Comparison of ENCODE assay signal across 20 cellular contexts in genomic region chr10:30357075-30357801, GRCh38. TPM values are rescaled to one million over a fixed set of nuclear protein-coding genes. Genes with fewer than 3 reads are reported as not detected.
DNase-seq lines count a peak whose midpoint lies in the region; ATAC-seq and TF ChIP-seq lines count a peak whose summit lies in the region.
"Had no signal": no experiment of that assay in that cellular context is flagged by ENCODE, and none has a peak within 500 bp of the region (broad histone marks: within the 10 kb centered on the region; RNA-seq: fewer than 3 reads in every experiment).

No MANE protein-coding gene starts in this region.

- no peak overlapping the region for H4K8ac ChIP-seq in H9 (replicated peaks; ENCODE audit: insufficient read length, low read depth, low read length)

- H3K79me1 ChIP-seq in H9 (ENCODE audit: insufficient read depth, low read depth, low read length, poor library complexity, severe bottlenecking), result no peaks in the 10 kb centered on the region

- no peak overlapping the region for H4K5ac ChIP-seq in H9 (ENCODE audit: insufficient read length, low read depth, low read length)

- H3K4me3 Mint-ChIP-seq in Calu3 (ENCODE audit: low read depth, unreplicated experiment), result no peak overlapping the region
- H3K4me3 Mint-ChIP-seq in H9, result no peak overlapping the region; a peak in 1 of 5 replicates
- H3K4me3 Mint-ChIP-seq: CD4-positive, alpha-beta T cell; T-cell had no signal

- H2BK120ac ChIP-seq in H9 (ENCODE audit: low read depth, low read length, poor library complexity, severe bottlenecking), result no peak overlapping the region

- H2AFZ ChIP-seq in H9 (ENCODE audit: low read length), result no peak overlapping the region

- H2BK20ac ChIP-seq in H9 (ENCODE audit: low read depth, low read length, poor library complexity, severe bottlenecking), result no peak overlapping the region

- H3K23me2 ChIP-seq in H9 (ENCODE audit: insufficient read length, low read depth, low read length, poor library complexity, severe bottlenecking), result no peaks in the 10 kb centered on the region

- H3K4me3 ChIP-seq in mucosa of descending colon, result no peak overlapping the region
- H3K4me3 ChIP-seq: GM12878, SK-N-MC had no signal

- H3K9ac ChIP-seq in H9 (ENCODE audit: extremely low read depth, insufficient read length, low read length), result no peak overlapping the region

- TF ChIP-seq CTCF in Calu3 (IDR thresholded peaks at IDR 0.05; ENCODE audit: unreplicated experiment), result no peak
- TF ChIP-seq CTCF in H9 (conservative IDR thresholded peaks at IDR 0.05), result no peak
- TF ChIP-seq CTCF in mucosa of descending colon (IDR thresholded peaks at IDR 0.05), result no peak

- no peaks in the 10 kb centered on the region for H3K9me3 Mint-ChIP-seq in Calu3 (ENCODE audit: low read depth, unreplicated experiment)
- no peaks in the 10 kb centered on the region for H3K9me3 Mint-ChIP-seq in H9
- H3K9me3 Mint-ChIP-seq: CD4-positive, alpha-beta T cell; T-cell had no signal

- H2BK12ac ChIP-seq in H9 (ENCODE audit: insufficient read length, low read depth, low read length), result no peak overlapping the region

- H3K4me1 ChIP-seq in H9 (ENCODE audit: insufficient read depth, low read length) (no peaks in the 10 kb centered on the region), mucosa of descending colon (ENCODE audit: low read depth) (no peaks in the 10 kb centered on the region)
- H3K4me1 ChIP-seq: BE2C had no signal

- H3K27me3 Mint-ChIP-seq in Calu3 (ENCODE audit: unreplicated experiment) (peaks cover 36% of the 10 kb centered on the region), H9 (ENCODE audit: low read depth) (peaks cover 16% of the 10 kb centered on the region)

- H3K36me3 Mint-ChIP-seq in Calu3 (ENCODE audit: insufficient read depth, unreplicated experiment) (no peaks in the 10 kb centered on the region), H9 (ENCODE audit: insufficient read depth in 1 of 3, low read depth in 3 of 3) (no peaks in the 10 kb centered on the region)
- H3K36me3 Mint-ChIP-seq: T-cell had no signal

- peak; percentile 85 for ATAC-seq in mucosa of descending colon
- ATAC-seq: GM12878, HCT116, Right ventricle myocardium inferior, T-cell had no signal

- no peak overlapping the region for H3K23ac ChIP-seq in H9 (ENCODE audit: insufficient read length, low read depth, low read length)

- no peak overlapping the region for H3K4me2 ChIP-seq in H9 (ENCODE audit: insufficient read depth, insufficient read length, low read length)

- H3K14ac ChIP-seq in H9 (ENCODE audit: insufficient read depth, low read length), result no peak overlapping the region

- no peak overlapping the region for H2AK5ac ChIP-seq in H9 (ENCODE audit: insufficient read length, low read length)

- no peak overlapping the region for H2BK15ac ChIP-seq in H9 (ENCODE audit: low read depth, low read length)

- no CpG with 5 or more reads among the region's 17 CpGs for WGBS in H9 (ENCODE audit: extremely low coverage, insufficient read length, low lambda C conversion rate)

- H3K79me2 ChIP-seq in H9 (ENCODE audit: insufficient read depth, low read length), result no peaks in the 10 kb centered on the region

- H4K91ac ChIP-seq in H9 (ENCODE audit: insufficient read length, low read depth, low read length), result no peak overlapping the region

- H3K27ac ChIP-seq in H9 (ENCODE audit: insufficient read length, low read depth, low read length), result no peak overlapping the region
- H3K27ac ChIP-seq: SK-N-MC had no signal

- no peaks in the 10 kb centered on the region for H3K27me3 ChIP-seq in H9 (ENCODE audit: insufficient read depth, low read length)
- H3K27me3 ChIP-seq: BE2C had no signal

- H3K18ac ChIP-seq in H9 (ENCODE audit: insufficient read length, low read depth, low read length), result no peak overlapping the region

- no peak overlapping the region for H3K27ac Mint-ChIP-seq in Calu3 (ENCODE audit: unreplicated experiment)
- peak overlapping the region in 2 of 3 experiments; percentile 9 to 62; a peak in 2 of 7 replicates for H3K27ac Mint-ChIP-seq in H9
- H3K27ac Mint-ChIP-seq: CD4-positive, alpha-beta T cell; T-cell had no signal

- CTCF ChIA-PET in Calu3 (lab: Charles Lee), result no interaction called here

- H3K9me3 ChIP-seq in H9 (ENCODE audit: control insufficient read depth, low read depth, low read length) (no peaks in the 10 kb centered on the region), mucosa of descending colon (no peaks in the 10 kb centered on the region)
- H3K9me3 ChIP-seq: BE2C had no signal

- H2BK5ac ChIP-seq in H9 (ENCODE audit: insufficient read length, low read length), result no peak overlapping the region

- H3K4me1 Mint-ChIP-seq in Calu3 (ENCODE audit: low read depth, unreplicated experiment) (peaks cover 18% of the 10 kb centered on the region), H9 (peaks cover 10 to 11% of the 10 kb centered on the region in 2 experiments)

- H3T11ph ChIP-seq in H9 (ENCODE audit: low read length), result no peak overlapping the region

- DNase-seq in Calu3 (peak; percentile 23), H9 (no peak), SW480 (ENCODE audit: low spot score) (peak; percentile 57), mucosa of descending colon (no peak), Ammon's horn (ENCODE audit: low spot score) (no peak), cardiac septum (ENCODE audit: low spot score) (no peak), NCI-H1930 (lab: John Stamatoyannopoulos, UW) (no peak)
- DNase-seq: BE2C; CD4-positive, alpha-beta T cell; DND-41; KG1; NCI-H1436; NCI-H2107; NCI-H226; NCI-H524 treated with DMSO at 0.1 percent for 48 hours; T-cell had no signal

- intact Hi-C loops in Calu3 (cut with micrococcal nuclease; ENCODE audit: unreplicated experiment), result no loop called here
- intact Hi-C loops in mucosa of descending colon (cut with DNase I, micrococcal nuclease), result no loop called here
- intact Hi-C loops in cardiac septum (cut with DNase I), result no loop called here

- no peak overlapping the region for H3K4ac ChIP-seq in H9 (ENCODE audit: low read depth, low read length)

- BruUV-seq in Calu3 (replicated peaks; lab: Mats Ljungman, UMichigan), result no TSS peak

- no peaks in the 10 kb centered on the region for H4K20me1 ChIP-seq in H9 (ENCODE audit: control insufficient read depth, insufficient read depth, insufficient read length)

- H3K56ac ChIP-seq in H9 (ENCODE audit: insufficient read length, low read depth, low read length), result no peak overlapping the region

- H3K36me3 ChIP-seq in mucosa of descending colon (ENCODE audit: low read depth), result no peaks in the 10 kb centered on the region
- H3K36me3 ChIP-seq: BE2C had no signal

RNA-seq across cellular contexts. Expression of gene MTPAP, which starts 8.2 kb away (rescaled TPM):
- total RNA-seq in Calu3 (2022) (32.3 and 33.4 TPM in 2 replicates), H9 (2021) (43.9 and 44.0 TPM in 2 replicates), mucosa of descending colon (10 to 100 TPM; 24.8 to 33.4 (median 26.4) TPM), cardiac septum (22.7 TPM)

Comparison
In these comparisons a context has a peak if more than half of its experiments do, and no peak if none do; other contexts are left out.
1. DNase-seq: peak in Calu3 (single experiment) and SW480 (single experiment); none in H9 (single experiment), mucosa of descending colon (0 of 3), Ammon's horn (single experiment), cardiac septum (single experiment) and NCI-H1930 (0 of 2).